9 cellular contexts compared by ENCODE assay signal in the genomic region with DNA sequence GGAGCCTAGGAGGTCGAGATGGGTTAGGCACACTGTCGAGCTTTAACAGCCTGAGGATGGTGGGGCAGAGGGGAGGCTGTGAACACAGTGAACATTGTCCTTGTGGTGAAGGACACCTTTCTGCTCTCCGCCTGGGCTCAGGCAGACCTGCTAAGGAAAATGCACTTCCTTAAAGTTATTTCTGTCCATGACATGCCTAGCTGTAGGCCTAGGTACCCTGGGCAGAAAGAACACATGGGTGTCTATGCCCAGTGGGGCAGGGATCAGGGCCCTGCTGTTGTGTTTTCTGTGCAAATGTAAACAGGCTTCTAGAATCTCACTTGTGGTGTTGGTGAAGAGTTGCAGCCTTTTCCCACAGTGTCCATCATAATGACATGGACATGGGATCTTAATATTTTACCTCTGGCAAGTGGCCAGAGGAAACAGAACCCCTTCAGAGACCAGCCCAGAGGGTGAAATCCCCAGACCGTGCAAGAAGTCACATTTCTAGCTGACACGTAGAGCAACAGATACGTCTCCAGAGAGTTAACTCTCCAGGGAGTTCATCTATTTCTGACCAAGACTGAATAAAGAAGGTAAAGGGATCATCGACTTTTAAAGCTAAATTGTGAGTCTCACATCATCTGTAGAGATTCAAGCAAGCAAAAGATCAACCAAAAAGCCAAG.
DNase-seq lines count a peak whose midpoint lies in the region; ATAC-seq, FAIRE-seq and TF ChIP-seq lines count a peak whose summit lies in the region.
"Had no signal": no experiment of that assay in that cellular context is flagged by ENCODE, and none has a peak within 500 bp of the region (broad histone marks: within the 10 kb centered on the region; RNA-seq: fewer than 3 reads in every experiment).

No MANE protein-coding gene starts in this region.

- peak overlapping the region; percentile 84 for H3K4me2 ChIP-seq in smooth muscle cell

- H3K9me3 ChIP-seq in smooth muscle cell (replicated peaks; ENCODE audit: low read depth) = no peaks in the 10 kb centered on the region
- H3K9me3 ChIP-seq in pancreas = no peaks in the 10 kb centered on the region

- peaks cover 63% of the 10 kb centered on the region for H4K20me1 ChIP-seq in smooth muscle cell (ENCODE audit: low read depth)

- TF ChIP-seq CTCF in choroid plexus epithelial cell (conservative IDR thresholded peaks at IDR 0.05; ENCODE audit: low read depth, low read length) (no peak), smooth muscle cell (IDR thresholded peaks at IDR 0.05; ENCODE audit: borderline replicate concordance, insufficient read depth, poor library complexity, severe bottlenecking) (no peak), pancreas (IDR thresholded peaks at IDR 0.05) (no peak)

- no peak overlapping the region for H2AFZ ChIP-seq in smooth muscle cell (ENCODE audit: low read depth)

- H3K27ac ChIP-seq in smooth muscle cell (ENCODE audit: low read depth) (peak overlapping the region; percentile 93), pancreas (no peak overlapping the region)

- no peaks in the 10 kb centered on the region for H3K27me3 ChIP-seq in smooth muscle cell (ENCODE audit: low read depth)
- no peaks in the 10 kb centered on the region for H3K27me3 ChIP-seq in pancreas

- no peak for FAIRE-seq in pancreas (lab: Jason Lieb, UNC)

- DNase-seq in choroid plexus epithelial cell (ENCODE audit: low read depth) = peak; percentile 64
- no peak for DNase-seq in smooth muscle cell (lab: John Stamatoyannopoulos, UW; ENCODE audit: unreplicated experiment)
- no peak for DNase-seq in activated CD8-positive, alpha-beta memory T cell treated with anti-CD3 and anti-CD28 coated beads, Interleukin-2, amount 50 U/mL, for 48 hours
- no peak for DNase-seq in COLO829 (ENCODE audit: low spot score)
- DNase-seq in HuH-7.5 (ENCODE audit: low spot score) = no peak
- DNase-seq in pancreas = no peak

- peaks cover 71% of the 10 kb centered on the region for H3K79me2 ChIP-seq in smooth muscle cell (ENCODE audit: low read depth)

- H3K4me1 ChIP-seq in smooth muscle cell (ENCODE audit: low read depth) (peaks cover 60% of the 10 kb centered on the region), pancreas (peaks cover 0 to 10% (median 5%) of the 10 kb centered on the region in 3 donors)

- ATAC-seq in GM19025 (IDR thresholded peaks at IDR 0.05; ENCODE audit: low read depth, unreplicated experiment) (peak; percentile 75), HG02973 (IDR thresholded peaks at IDR 0.05; ENCODE audit: unreplicated experiment) (peak; percentile 65), pancreas (no peak)
- ATAC-seq: left lobe of liver had no signal

- peaks cover 19% of the 10 kb centered on the region for H3F3A ChIP-seq in smooth muscle cell (ENCODE audit: low read depth)

- WGBS in smooth muscle cell (ENCODE audit: low lambda C conversion rate) = 70% methylated on average over 7 of the region's 7 CpGs
- WGBS in pancreas, 2 donors = 81 to 82% methylated on average over 7 of the region's 7 CpGs

- peak overlapping the region; percentile 20 for H3K4me3 ChIP-seq in choroid plexus epithelial cell (ENCODE audit: low read depth, low read length)
- H3K4me3 ChIP-seq in smooth muscle cell = no peak overlapping the region
- H3K4me3 ChIP-seq in pancreas = no peak overlapping the region

- H3K36me3 ChIP-seq in smooth muscle cell (ENCODE audit: low read depth) (no peaks in the 10 kb centered on the region), pancreas (no peaks in the 10 kb centered on the region)

- intact Hi-C loops in pancreas (cut with DNase I) = no loop called here

- H3K9ac ChIP-seq in smooth muscle cell (ENCODE audit: low read depth) = no peak overlapping the region

Comparison
In these comparisons a context has a peak if more than half of its experiments do, and no peak if none do; other contexts are left out.
1. ATAC-seq: peak in GM19025 (single experiment) and HG02973 (single experiment); none in pancreas (0 of 4).